In the genomic region with DNA sequence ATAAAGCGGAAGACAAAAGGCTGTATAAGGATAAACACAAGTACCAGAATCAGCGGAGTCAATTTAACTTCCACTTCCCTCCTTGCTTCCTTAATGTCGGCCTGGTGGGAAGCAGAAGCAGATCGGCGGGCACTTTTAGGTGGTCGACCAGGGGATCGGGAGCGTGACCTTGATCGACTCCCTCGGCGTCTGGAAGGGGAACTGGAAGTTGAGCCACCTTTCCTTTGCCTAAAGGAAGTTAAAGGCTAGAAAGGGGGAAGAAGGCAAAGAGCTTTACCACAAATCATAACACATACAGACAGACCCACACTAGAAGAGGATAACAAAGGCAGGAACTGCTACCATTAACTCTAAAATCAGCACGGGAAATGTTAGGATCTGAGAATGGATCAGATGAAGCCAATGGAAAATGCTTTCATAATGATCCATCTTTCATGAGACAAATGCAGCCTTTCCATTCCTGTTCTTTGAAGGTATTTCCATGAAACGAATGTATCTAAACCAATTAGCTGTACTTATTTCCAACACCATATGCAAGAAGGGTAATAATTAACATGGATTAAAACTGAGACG, we compare ENCODE assay signal across 16 cellular contexts. TPM values are rescaled to one million over a fixed set of nuclear protein-coding genes. Genes with fewer than 3 reads are reported as not detected.
DNase-seq lines count a peak whose midpoint lies in the region; ATAC-seq, FAIRE-seq and TF ChIP-seq lines count a peak whose summit lies in the region.
"Had no signal": no experiment of that assay in that cellular context is flagged by ENCODE, and none has a peak within 500 bp of the region (broad histone marks: within the 10 kb centered on the region; RNA-seq: fewer than 3 reads in every experiment).

No MANE protein-coding gene starts in this region.

- peak overlapping the region in 1 of 4 donors; percentile 30 for H3K27ac ChIP-seq in pancreas

- H3K4me1 Mint-ChIP-seq in IgD-negative memory B cell (peaks cover 38 to 49% (median 41%) of the 10 kb centered on the region in 3 donors), chondrocyte (ENCODE audit: low read depth) (peaks cover 56% of the 10 kb centered on the region), osteocyte (ENCODE audit: unreplicated experiment) (peaks cover 61% of the 10 kb centered on the region)

- H3K4me3 Mint-ChIP-seq in IgD-negative memory B cell (peak overlapping the region in 2 of 4 donors; percentile 16 to 58), chondrocyte (ENCODE audit: unreplicated experiment) (no peak overlapping the region), osteocyte (ENCODE audit: unreplicated experiment) (no peak overlapping the region)

- TF ChIP-seq CTCF in chondrocyte (IDR thresholded peaks at IDR 0.05) (no peak), osteocyte (IDR thresholded peaks at IDR 0.05) (no peak), pancreas (IDR thresholded peaks at IDR 0.05) (no peak)

- H3K27ac Mint-ChIP-seq in IgD-negative memory B cell: peak overlapping the region in 2 of 3 donors; percentile 10 to 93
- peak overlapping the region; percentile 74 for H3K27ac Mint-ChIP-seq in chondrocyte (ENCODE audit: unreplicated experiment)
- peak overlapping the region; percentile 70 for H3K27ac Mint-ChIP-seq in osteocyte (ENCODE audit: unreplicated experiment)

- peaks cover 0 to 25% (median 5%) of the 10 kb centered on the region in 3 donors for H3K36me3 ChIP-seq in pancreas

- no peak for ATAC-seq in pancreas

- no peaks in the 10 kb centered on the region for H3K27me3 ChIP-seq in pancreas

- H3K9me3 Mint-ChIP-seq in IgD-negative memory B cell (no peaks in the 10 kb centered on the region), chondrocyte (ENCODE audit: low read depth) (no peaks in the 10 kb centered on the region), osteocyte (ENCODE audit: unreplicated experiment) (no peaks in the 10 kb centered on the region)

- peaks cover 19 to 32% (median 24%) of the 10 kb centered on the region in 3 donors for H3K4me1 ChIP-seq in pancreas

- H3K36me3 Mint-ChIP-seq in IgD-negative memory B cell: peaks cover 8% of the 10 kb centered on the region
- peaks cover 12% of the 10 kb centered on the region for H3K36me3 Mint-ChIP-seq in chondrocyte (ENCODE audit: low read depth)
- H3K36me3 Mint-ChIP-seq in osteocyte (ENCODE audit: unreplicated experiment): peaks cover 17% of the 10 kb centered on the region

- H3K27me3 Mint-ChIP-seq in IgD-negative memory B cell: no peaks in the 10 kb centered on the region
- no peaks in the 10 kb centered on the region for H3K27me3 Mint-ChIP-seq in chondrocyte (ENCODE audit: low read depth)
- no peaks in the 10 kb centered on the region for H3K27me3 Mint-ChIP-seq in osteocyte (ENCODE audit: unreplicated experiment)

- no peak for FAIRE-seq in pancreas (lab: Jason Lieb, UNC)
- FAIRE-seq: A204.1, astrocyte had no signal

- WGBS in pancreas, 2 donors: 47 to 52% methylated on average over 14 of the region's 14 CpGs

- DNase-seq in NOMO-1 treated with DMSO at 0.1 percent for 48 hours (lab: John Stamatoyannopoulos, UW; ENCODE audit: unreplicated experiment) (peak; percentile 37), NOMO-1 treated with dmso at 0.1 percent for 144 hours (lab: John Stamatoyannopoulos, UW; ENCODE audit: unreplicated experiment) (no peak), chondrocyte (ENCODE audit: low spot score) (no peak), osteocyte (ENCODE audit: extremely low spot score, unreplicated experiment) (no peak), NCI-H1930 (lab: John Stamatoyannopoulos, UW) (no peak), pancreas (no peak), GDM1 (lab: John Stamatoyannopoulos, UW) (no peak)
- DNase-seq: DMS 273 treated with DMSO at 0.1 percent for 48 hours; effector memory CD4-positive, alpha-beta T cell; kidney glomerular epithelial cell; NCI-H446 treated with DMSO at 0.1 percent for 48 hours; occipital lobe; RPMI8226 had no signal

- no peak overlapping the region for H3K4me3 ChIP-seq in pancreas

- intact Hi-C loops in pancreas (cut with DNase I): no loop called here

- no peaks in the 10 kb centered on the region for H3K9me3 ChIP-seq in pancreas

RNA-seq across cellular contexts. Expression of gene LBR, which starts 5.7 kb away (rescaled TPM):
- polyA plus RNA-seq in IgD-negative memory B cell (82.2 TPM), pancreas (10 to 100 TPM; 12.3 to 17.0 TPM)
- total RNA-seq in chondrocyte (22.7 to 29.0 TPM (median 24.4 TPM) in 3 replicates), osteocyte (29.5 and 34.8 TPM in 2 replicates), pancreas (10 to 100 TPM; 18.3 to 31.6 (median 19.9) TPM)
